1 cellular context compared by ENCODE assay signal in genomic region chr12:6620885-6621274, GRCh38.
TF ChIP-seq lines count a peak whose summit lies in the region.

No MANE protein-coding gene starts in this region.

TF ChIP-seq in GM23338, 12 proteins besides CTCF, POLR2A, EP300 and RAD21 (continued from another document):
- TF ChIP-seq ZNF462 (CRISPR knock-in tag; IDR thresholded peaks at IDR 0.05) (no peak), REST (IDR thresholded peaks at IDR 0.05; ENCODE audit: unreplicated experiment) (no peak), ZNF114 (CRISPR knock-in tag; IDR thresholded peaks at IDR 0.05) (no peak), JUNB (IDR thresholded peaks at IDR 0.05; ENCODE audit: unreplicated experiment) (no peak)
